In genomic region chr10:60753152-60753551, GRCh38 we compare ENCODE assay signal across 28 cellular contexts.
"Had no signal": no experiment of that assay in that cellular context is flagged by ENCODE, and none has a peak within 500 bp of the region (broad histone marks: within the 10 kb centered on the region; RNA-seq: fewer than 3 reads in every experiment).

No MANE protein-coding gene starts in this region.

- H3K27ac ChIP-seq: neural progenitor cell, ovary, parathyroid adenoma, psoas muscle, right lobe of liver, sigmoid colon, stomach, thoracic aorta, thyroid gland, tibial nerve, upper lobe of left lung, vagina had no signal

- H3K27me3 ChIP-seq: neural progenitor cell, ovary, right lobe of liver, sigmoid colon, stomach, thyroid gland, tibial nerve, upper lobe of left lung, vagina had no signal

- H3K4me1 ChIP-seq: parathyroid adenoma, psoas muscle, right lobe of liver, stomach, thyroid gland, tibial nerve, vagina had no signal

- H3K4me2 ChIP-seq: neural progenitor cell had no signal

- H3K79me2 ChIP-seq: parathyroid adenoma had no signal

- ATAC-seq: psoas muscle; right cardiac atrium; right lobe of liver; stimulated activated effector memory CD8-positive, alpha-beta T cell treated with anti-CD3 and anti-CD28 coated beads, Interleukin-12 subunit alpha, Interleukin-12 subunit beta, amount 100 ng/mL, for 72 hours; stimulated activated naive B cell treated with anti-CD40 and anti-IgM and Interleukin-4, amounts not matched to agents 10 μg/mL and 1 μg/mL and 100 μg/mL, for 72 hours had no signal

- H3K27ac Mint-ChIP-seq: natural killer cell; nephron; neural progenitor cell; progenitor cell of endocrine pancreas; stimulated activated effector memory CD8-positive, alpha-beta T cell treated with anti-CD3 and anti-CD28 coated beads, Interleukin-12 subunit alpha, Interleukin-12 subunit beta, amount 100 ng/mL, for 72 hours; stimulated activated naive B cell treated with anti-CD40 and anti-IgM and Interleukin-4, amounts not matched to agents 10 μg/mL and 1 μg/mL and 100 μg/mL, for 72 hours; stimulated activated naive CD8-positive, alpha-beta T cell treated with anti-CD3 and anti-CD28 coated beads, Interleukin-15, Interleukin-2, amounts not matched to agents 100 ng/mL and 50 ng/mL, for 24 hours had no signal

- H3K9ac ChIP-seq: neural progenitor cell, parathyroid adenoma had no signal

- FAIRE-seq: small intestine, urothelium cell line had no signal

- H3K4me3 ChIP-seq: neural progenitor cell, ovary, psoas muscle, right lobe of liver, sigmoid colon, stomach, thoracic aorta, thyroid gland, tibial nerve, upper lobe of left lung, vagina had no signal

- H3K4me1 Mint-ChIP-seq: natural killer cell; stimulated activated effector memory CD8-positive, alpha-beta T cell treated with anti-CD3 and anti-CD28 coated beads, Interleukin-12 subunit alpha, Interleukin-12 subunit beta, amount 100 ng/mL, for 72 hours; stimulated activated naive B cell treated with anti-CD40 and anti-IgM and Interleukin-4, amounts not matched to agents 10 μg/mL and 1 μg/mL and 100 μg/mL, for 72 hours had no signal

- H3K9me3 Mint-ChIP-seq: natural killer cell; nephron; neural progenitor cell; stimulated activated effector memory CD8-positive, alpha-beta T cell treated with anti-CD3 and anti-CD28 coated beads, Interleukin-12 subunit alpha, Interleukin-12 subunit beta, amount 100 ng/mL, for 72 hours; stimulated activated naive B cell treated with anti-CD40 and anti-IgM and Interleukin-4, amounts not matched to agents 10 μg/mL and 1 μg/mL and 100 μg/mL, for 72 hours; stimulated activated naive CD8-positive, alpha-beta T cell treated with anti-CD3 and anti-CD28 coated beads, Interleukin-15, Interleukin-2, amounts not matched to agents 100 ng/mL and 50 ng/mL, for 24 hours had no signal

- H3K36me3 Mint-ChIP-seq: natural killer cell; neural progenitor cell; stimulated activated effector memory CD8-positive, alpha-beta T cell treated with anti-CD3 and anti-CD28 coated beads, Interleukin-12 subunit alpha, Interleukin-12 subunit beta, amount 100 ng/mL, for 72 hours; stimulated activated naive B cell treated with anti-CD40 and anti-IgM and Interleukin-4, amounts not matched to agents 10 μg/mL and 1 μg/mL and 100 μg/mL, for 72 hours had no signal

- H3K4me3 Mint-ChIP-seq: natural killer cell; nephron; neural progenitor cell; stimulated activated effector memory CD8-positive, alpha-beta T cell treated with anti-CD3 and anti-CD28 coated beads, Interleukin-12 subunit alpha, Interleukin-12 subunit beta, amount 100 ng/mL, for 72 hours; stimulated activated naive B cell treated with anti-CD40 and anti-IgM and Interleukin-4, amounts not matched to agents 10 μg/mL and 1 μg/mL and 100 μg/mL, for 72 hours; stimulated activated naive CD8-positive, alpha-beta T cell treated with anti-CD3 and anti-CD28 coated beads, Interleukin-15, Interleukin-2, amounts not matched to agents 100 ng/mL and 50 ng/mL, for 24 hours had no signal

- DNase-seq: natural killer cell; occipital lobe; ovary; posterior cingulate gyrus; psoas muscle; right cardiac atrium; right lobe of liver; sigmoid colon; stimulated activated CD4-positive, alpha-beta T cell treated with anti-CD3 and anti-CD28 coated beads, Interleukin-15, amount 100 ng/mL, for 24 hours; stimulated activated CD4-positive, alpha-beta T cell treated with anti-CD3 and anti-CD28 coated beads, Interleukin-2, amount 100 ng/mL, for 24 hours; stimulated activated CD4-positive, alpha-beta T cell treated with anti-CD3 and anti-CD28 coated beads, Interleukin-2, amount 100 ng/mL, for 48 hours; stimulated activated CD4-positive, alpha-beta T cell treated with anti-CD3 and anti-CD28 coated beads, Interleukin-4, amount 100 ng/mL, for 24 hours; stimulated activated naive B cell treated with anti-CD40 and anti-IgM and Interleukin-4, amounts not matched to agents 10 μg/mL and 1 μg/mL and 100 μg/mL, for 72 hours; stimulated activated naive CD4-positive, alpha-beta T cell treated with Interleukin-2 at 50 U/mL for 16 hours; stomach; thyroid gland had no signal

- H3K9me3 ChIP-seq: ovary, psoas muscle, right lobe of liver, sigmoid colon, stomach, thoracic aorta, thyroid gland, tibial nerve, upper lobe of left lung, vagina had no signal

- H2AFZ ChIP-seq: neural progenitor cell, parathyroid adenoma had no signal

- H3K36me3 ChIP-seq: neural progenitor cell, ovary, right lobe of liver, sigmoid colon, stomach, thoracic aorta, thyroid gland, tibial nerve, upper lobe of left lung, vagina had no signal
